In the genomic region with DNA sequence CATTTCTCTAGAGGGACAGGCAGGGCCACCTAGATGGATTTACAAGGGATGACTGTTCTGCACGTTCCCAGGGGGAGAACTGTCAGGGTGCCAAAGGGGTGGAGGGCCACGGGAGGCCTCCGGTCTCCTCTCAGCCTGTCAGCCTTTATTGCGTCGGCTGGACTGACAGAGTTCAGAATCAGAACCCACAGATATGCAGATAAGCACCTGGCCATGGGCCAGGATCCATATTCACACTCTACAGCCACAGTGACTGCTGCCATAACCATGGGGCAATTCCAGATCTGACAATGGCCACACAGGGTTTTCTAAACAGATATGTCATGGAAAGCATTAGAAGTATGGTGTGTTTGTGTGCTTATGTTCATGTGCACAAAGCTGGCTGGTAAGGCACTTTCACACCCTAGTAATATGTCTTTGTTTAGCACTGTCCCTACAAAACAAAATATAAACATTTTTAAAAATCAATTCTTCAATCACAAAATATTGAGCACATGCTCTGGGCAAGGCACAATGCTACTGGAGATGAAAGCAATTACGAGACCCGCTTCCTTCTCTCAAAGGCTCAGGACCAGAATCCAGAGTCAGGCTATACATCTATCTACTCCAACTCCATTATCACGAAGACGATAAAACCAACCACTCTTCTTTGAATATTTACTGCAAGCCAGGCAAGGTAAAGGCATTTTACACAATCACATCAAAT, we compare ENCODE assay signal across 1 cellular context.
TF ChIP-seq lines count a peak whose summit lies in the region.

No MANE protein-coding gene starts in this region.

TF ChIP-seq in HepG2, 621 proteins besides CTCF, POLR2A, EP300 and RAD21 (continued from another document and continues in another):
- TF ChIP-seq, protein P1, sequence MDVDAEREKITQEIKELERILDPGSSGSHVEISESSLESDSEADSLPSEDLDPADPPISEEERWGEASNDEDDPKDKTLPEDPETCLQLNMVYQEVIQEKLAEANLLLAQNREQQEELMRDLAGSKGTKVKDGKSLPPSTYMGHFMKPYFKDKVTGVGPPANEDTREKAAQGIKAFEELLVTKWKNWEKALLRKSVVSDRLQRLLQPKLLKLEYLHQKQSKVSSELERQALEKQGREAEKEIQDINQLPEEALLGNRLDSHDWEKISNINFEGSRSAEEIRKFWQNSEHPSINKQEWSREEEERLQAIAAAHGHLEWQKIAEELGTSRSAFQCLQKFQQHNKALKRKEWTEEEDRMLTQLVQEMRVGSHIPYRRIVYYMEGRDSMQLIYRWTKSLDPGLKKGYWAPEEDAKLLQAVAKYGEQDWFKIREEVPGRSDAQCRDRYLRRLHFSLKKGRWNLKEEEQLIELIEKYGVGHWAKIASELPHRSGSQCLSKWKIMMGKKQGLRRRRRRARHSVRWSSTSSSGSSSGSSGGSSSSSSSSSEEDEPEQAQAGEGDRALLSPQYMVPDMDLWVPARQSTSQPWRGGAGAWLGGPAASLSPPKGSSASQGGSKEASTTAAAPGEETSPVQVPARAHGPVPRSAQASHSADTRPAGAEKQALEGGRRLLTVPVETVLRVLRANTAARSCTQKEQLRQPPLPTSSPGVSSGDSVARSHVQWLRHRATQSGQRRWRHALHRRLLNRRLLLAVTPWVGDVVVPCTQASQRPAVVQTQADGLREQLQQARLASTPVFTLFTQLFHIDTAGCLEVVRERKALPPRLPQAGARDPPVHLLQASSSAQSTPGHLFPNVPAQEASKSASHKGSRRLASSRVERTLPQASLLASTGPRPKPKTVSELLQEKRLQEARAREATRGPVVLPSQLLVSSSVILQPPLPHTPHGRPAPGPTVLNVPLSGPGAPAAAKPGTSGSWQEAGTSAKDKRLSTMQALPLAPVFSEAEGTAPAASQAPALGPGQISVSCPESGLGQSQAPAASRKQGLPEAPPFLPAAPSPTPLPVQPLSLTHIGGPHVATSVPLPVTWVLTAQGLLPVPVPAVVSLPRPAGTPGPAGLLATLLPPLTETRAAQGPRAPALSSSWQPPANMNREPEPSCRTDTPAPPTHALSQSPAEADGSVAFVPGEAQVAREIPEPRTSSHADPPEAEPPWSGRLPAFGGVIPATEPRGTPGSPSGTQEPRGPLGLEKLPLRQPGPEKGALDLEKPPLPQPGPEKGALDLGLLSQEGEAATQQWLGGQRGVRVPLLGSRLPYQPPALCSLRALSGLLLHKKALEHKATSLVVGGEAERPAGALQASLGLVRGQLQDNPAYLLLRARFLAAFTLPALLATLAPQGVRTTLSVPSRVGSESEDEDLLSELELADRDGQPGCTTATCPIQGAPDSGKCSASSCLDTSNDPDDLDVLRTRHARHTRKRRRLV (CRISPR knock-in tag; IDR thresholded peaks at IDR 0.05), result no peak
- TF ChIP-seq ESRRA (CRISPR knock-in tag; IDR thresholded peaks at IDR 0.05; ENCODE audit: low read depth) (no peak), ZSCAN31 (CRISPR knock-in tag; IDR thresholded peaks at IDR 0.05; ENCODE audit: low read depth) (peak; percentile 32; the same call in 1 of the 2 replicates), NFKB2 (CRISPR knock-in tag; IDR thresholded peaks at IDR 0.05; ENCODE audit: borderline replicate concordance) (no peak; the same call in 1 of the 2 replicates), SNAI1 (CRISPR knock-in tag; IDR thresholded peaks at IDR 0.05; ENCODE audit: borderline replicate concordance) (no peak), FOXK2 (IDR thresholded peaks at IDR 0.05) (no peak), CREB1 (IDR thresholded peaks at IDR 0.05) (no peak), CREB1 (CRISPR knock-in tag; IDR thresholded peaks at IDR 0.05) (peak; percentile 78), FOXM1 (CRISPR knock-in tag; IDR thresholded peaks at IDR 0.05) (no peak), MTA1 (CRISPR knock-in tag; IDR thresholded peaks at IDR 0.05; ENCODE audit: borderline replicate concordance) (peak; percentile 75), ZNF501 (CRISPR knock-in tag; IDR thresholded peaks at IDR 0.05) (no peak; the same call in 1 of the 2 replicates), ELF4 (CRISPR knock-in tag; IDR thresholded peaks at IDR 0.05; ENCODE audit: borderline replicate concordance) (no peak), HNRNPL (IDR thresholded peaks at IDR 0.05; ENCODE audit: low read depth, low read length) (no peak), HOXA9 (CRISPR knock-in tag; IDR thresholded peaks at IDR 0.05; ENCODE audit: borderline replicate concordance) (no peak), MEIS2 (CRISPR knock-in tag; IDR thresholded peaks at IDR 0.05) (peak; percentile 91), KDM2A (CRISPR knock-in tag; IDR thresholded peaks at IDR 0.05; ENCODE audit: borderline replicate concordance, low read depth) (peak; percentile 59; the same call in 1 of the 2 replicates), ZNF33B (CRISPR knock-in tag; IDR thresholded peaks at IDR 0.05) (no peak), ATM (IDR thresholded peaks at IDR 0.05; ENCODE audit: borderline replicate concordance) (no peak), ZBTB8A (CRISPR knock-in tag; IDR thresholded peaks at IDR 0.05; ENCODE audit: borderline replicate concordance, low read depth) (no peak), ZNF678 (CRISPR knock-in tag; IDR thresholded peaks at IDR 0.05) (no peak), ZNF891 (CRISPR knock-in tag; IDR thresholded peaks at IDR 0.05) (no peak), ZNF776 (CRISPR knock-in tag; IDR thresholded peaks at IDR 0.05) (no peak), ZFP90 (CRISPR knock-in tag; IDR thresholded peaks at IDR 0.05; ENCODE audit: borderline replicate concordance) (no peak; the same call in 1 of the 2 replicates), MAFF (IDR thresholded peaks at IDR 0.05; ENCODE audit: low read depth, low read length) (no peak), ZFAT (CRISPR knock-in tag; conservative IDR thresholded peaks at IDR 0.05) (no peak), PHF20 (CRISPR knock-in tag; IDR thresholded peaks at IDR 0.05) (0 out of 2 replicates have a peak, but pooled peaks have one; percentile 26), GABPB1 (CRISPR knock-in tag; IDR thresholded peaks at IDR 0.05) (no peak), PHF8 (CRISPR knock-in tag; IDR thresholded peaks at IDR 0.05) (no peak), KLF9 (CRISPR knock-in tag; IDR thresholded peaks at IDR 0.05; ENCODE audit: low read depth) (no peak), ZNF703 (CRISPR knock-in tag; IDR thresholded peaks at IDR 0.05; ENCODE audit: borderline replicate concordance) (no peak), ZSCAN22 (CRISPR knock-in tag; IDR thresholded peaks at IDR 0.05) (no peak), MAFG (CRISPR knock-in tag; IDR thresholded peaks at IDR 0.05) (no peak), MAF1 (CRISPR knock-in tag; IDR thresholded peaks at IDR 0.05; ENCODE audit: borderline replicate concordance) (no peak), ZC3H13 (CRISPR knock-in tag; IDR thresholded peaks at IDR 0.05) (no peak), MAZ (IDR thresholded peaks at IDR 0.05; ENCODE audit: borderline replicate concordance, low read depth, low read length) (no peak), MAZ (CRISPR knock-in tag; IDR thresholded peaks at IDR 0.05; ENCODE audit: low read depth) (no peak), NFE2L2 (IDR thresholded peaks at IDR 0.05; ENCODE audit: low read length) (no peak), EEA1 (CRISPR knock-in tag; IDR thresholded peaks at IDR 0.05; ENCODE audit: borderline replicate concordance) (no peak), ZNF230 (CRISPR knock-in tag; IDR thresholded peaks at IDR 0.05) (no peak), ZNF205 (CRISPR knock-in tag; IDR thresholded peaks at IDR 0.05) (no peak; the same call in 1 of the 2 replicates), DNMT3B (CRISPR knock-in tag; conservative IDR thresholded peaks at IDR 0.05) (no peak), SRY (CRISPR knock-in tag; IDR thresholded peaks at IDR 0.05) (no peak), ZFYVE20 (CRISPR knock-in tag; IDR thresholded peaks at IDR 0.05; ENCODE audit: borderline replicate concordance, low read depth) (no peak)
- TF ChIP-seq, protein P2, sequence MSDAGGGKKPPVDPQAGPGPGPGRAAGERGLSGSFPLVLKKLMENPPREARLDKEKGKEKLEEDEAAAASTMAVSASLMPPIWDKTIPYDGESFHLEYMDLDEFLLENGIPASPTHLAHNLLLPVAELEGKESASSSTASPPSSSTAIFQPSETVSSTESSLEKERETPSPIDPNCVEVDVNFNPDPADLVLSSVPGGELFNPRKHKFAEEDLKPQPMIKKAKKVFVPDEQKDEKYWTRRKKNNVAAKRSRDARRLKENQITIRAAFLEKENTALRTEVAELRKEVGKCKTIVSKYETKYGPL (CRISPR knock-in tag; IDR thresholded peaks at IDR 0.05), result no peak
- TF ChIP-seq, protein P3, sequence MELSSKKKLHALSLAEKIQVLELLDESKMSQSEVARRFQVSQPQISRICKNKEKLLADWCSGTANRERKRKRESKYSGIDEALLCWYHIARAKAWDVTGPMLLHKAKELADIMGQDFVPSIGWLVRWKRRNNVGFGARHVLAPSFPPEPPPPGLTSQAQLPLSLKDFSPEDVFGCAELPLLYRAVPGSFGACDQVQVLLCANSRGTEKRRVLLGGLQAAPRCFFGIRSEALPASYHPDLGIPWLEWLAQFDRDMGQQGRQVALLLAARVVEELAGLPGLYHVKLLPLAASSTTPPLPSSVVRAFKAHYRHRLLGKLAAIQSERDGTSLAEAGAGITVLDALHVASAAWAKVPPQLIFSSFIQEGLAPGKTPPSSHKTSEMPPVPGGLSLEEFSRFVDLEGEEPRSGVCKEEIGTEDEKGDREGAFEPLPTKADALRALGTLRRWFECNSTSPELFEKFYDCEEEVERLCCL (CRISPR knock-in tag; IDR thresholded peaks at IDR 0.05; ENCODE audit: borderline replicate concordance), result no peak
- TF ChIP-seq, protein P4, sequence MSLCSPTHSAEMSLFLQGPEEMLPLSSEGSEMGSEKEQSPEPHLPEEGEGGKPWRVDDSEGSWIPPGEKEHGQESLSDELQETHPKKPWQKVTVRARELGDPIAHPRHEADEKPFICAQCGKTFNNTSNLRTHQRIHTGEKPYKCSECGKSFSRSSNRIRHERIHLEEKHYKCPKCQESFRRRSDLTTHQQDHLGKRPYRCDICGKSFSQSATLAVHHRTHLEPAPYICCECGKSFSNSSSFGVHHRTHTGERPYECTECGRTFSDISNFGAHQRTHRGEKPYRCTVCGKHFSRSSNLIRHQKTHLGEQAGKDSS (CRISPR knock-in tag; IDR thresholded peaks at IDR 0.05; ENCODE audit: borderline replicate concordance, low read depth), result 0 out of 2 replicates have a peak, but pooled peaks have one; percentile 38
- TF ChIP-seq, protein P5, sequence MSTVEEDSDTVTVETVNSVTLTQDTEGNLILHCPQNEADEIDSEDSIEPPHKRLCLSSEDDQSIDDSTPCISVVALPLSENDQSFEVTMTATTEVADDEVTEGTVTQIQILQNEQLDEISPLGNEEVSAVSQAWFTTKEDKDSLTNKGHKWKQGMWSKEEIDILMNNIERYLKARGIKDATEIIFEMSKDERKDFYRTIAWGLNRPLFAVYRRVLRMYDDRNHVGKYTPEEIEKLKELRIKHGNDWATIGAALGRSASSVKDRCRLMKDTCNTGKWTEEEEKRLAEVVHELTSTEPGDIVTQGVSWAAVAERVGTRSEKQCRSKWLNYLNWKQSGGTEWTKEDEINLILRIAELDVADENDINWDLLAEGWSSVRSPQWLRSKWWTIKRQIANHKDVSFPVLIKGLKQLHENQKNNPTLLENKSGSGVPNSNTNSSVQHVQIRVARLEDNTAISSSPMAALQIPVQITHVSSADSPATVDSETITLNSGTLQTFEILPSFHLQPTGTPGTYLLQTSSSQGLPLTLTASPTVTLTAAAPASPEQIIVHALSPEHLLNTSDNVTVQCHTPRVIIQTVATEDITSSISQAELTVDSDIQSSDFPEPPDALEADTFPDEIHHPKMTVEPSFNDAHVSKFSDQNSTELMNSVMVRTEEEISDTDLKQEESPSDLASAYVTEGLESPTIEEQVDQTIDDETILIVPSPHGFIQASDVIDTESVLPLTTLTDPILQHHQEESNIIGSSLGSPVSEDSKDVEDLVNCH (CRISPR knock-in tag; IDR thresholded peaks at IDR 0.05), result no peak
- TF ChIP-seq, protein P6, sequence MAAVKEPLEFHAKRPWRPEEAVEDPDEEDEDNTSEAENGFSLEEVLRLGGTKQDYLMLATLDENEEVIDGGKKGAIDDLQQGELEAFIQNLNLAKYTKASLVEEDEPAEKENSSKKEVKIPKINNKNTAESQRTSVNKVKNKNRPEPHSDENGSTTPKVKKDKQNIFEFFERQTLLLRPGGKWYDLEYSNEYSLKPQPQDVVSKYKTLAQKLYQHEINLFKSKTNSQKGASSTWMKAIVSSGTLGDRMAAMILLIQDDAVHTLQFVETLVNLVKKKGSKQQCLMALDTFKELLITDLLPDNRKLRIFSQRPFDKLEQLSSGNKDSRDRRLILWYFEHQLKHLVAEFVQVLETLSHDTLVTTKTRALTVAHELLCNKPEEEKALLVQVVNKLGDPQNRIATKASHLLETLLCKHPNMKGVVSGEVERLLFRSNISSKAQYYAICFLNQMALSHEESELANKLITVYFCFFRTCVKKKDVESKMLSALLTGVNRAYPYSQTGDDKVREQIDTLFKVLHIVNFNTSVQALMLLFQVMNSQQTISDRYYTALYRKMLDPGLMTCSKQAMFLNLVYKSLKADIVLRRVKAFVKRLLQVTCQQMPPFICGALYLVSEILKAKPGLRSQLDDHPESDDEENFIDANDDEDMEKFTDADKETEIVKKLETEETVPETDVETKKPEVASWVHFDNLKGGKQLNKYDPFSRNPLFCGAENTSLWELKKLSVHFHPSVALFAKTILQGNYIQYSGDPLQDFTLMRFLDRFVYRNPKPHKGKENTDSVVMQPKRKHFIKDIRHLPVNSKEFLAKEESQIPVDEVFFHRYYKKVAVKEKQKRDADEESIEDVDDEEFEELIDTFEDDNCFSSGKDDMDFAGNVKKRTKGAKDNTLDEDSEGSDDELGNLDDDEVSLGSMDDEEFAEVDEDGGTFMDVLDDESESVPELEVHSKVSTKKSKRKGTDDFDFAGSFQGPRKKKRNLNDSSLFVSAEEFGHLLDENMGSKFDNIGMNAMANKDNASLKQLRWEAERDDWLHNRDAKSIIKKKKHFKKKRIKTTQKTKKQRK (IDR thresholded peaks at IDR 0.05; ENCODE audit: low read length), result no peak
- TF ChIP-seq, protein P7, sequence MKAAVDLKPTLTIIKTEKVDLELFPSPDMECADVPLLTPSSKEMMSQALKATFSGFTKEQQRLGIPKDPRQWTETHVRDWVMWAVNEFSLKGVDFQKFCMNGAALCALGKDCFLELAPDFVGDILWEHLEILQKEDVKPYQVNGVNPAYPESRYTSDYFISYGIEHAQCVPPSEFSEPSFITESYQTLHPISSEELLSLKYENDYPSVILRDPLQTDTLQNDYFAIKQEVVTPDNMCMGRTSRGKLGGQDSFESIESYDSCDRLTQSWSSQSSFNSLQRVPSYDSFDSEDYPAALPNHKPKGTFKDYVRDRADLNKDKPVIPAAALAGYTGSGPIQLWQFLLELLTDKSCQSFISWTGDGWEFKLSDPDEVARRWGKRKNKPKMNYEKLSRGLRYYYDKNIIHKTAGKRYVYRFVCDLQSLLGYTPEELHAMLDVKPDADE (CRISPR knock-in tag; IDR thresholded peaks at IDR 0.05), result no peak
- TF ChIP-seq, protein P8, sequence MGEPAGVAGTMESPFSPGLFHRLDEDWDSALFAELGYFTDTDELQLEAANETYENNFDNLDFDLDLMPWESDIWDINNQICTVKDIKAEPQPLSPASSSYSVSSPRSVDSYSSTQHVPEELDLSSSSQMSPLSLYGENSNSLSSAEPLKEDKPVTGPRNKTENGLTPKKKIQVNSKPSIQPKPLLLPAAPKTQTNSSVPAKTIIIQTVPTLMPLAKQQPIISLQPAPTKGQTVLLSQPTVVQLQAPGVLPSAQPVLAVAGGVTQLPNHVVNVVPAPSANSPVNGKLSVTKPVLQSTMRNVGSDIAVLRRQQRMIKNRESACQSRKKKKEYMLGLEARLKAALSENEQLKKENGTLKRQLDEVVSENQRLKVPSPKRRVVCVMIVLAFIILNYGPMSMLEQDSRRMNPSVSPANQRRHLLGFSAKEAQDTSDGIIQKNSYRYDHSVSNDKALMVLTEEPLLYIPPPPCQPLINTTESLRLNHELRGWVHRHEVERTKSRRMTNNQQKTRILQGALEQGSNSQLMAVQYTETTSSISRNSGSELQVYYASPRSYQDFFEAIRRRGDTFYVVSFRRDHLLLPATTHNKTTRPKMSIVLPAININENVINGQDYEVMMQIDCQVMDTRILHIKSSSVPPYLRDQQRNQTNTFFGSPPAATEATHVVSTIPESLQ (CRISPR knock-in tag; conservative IDR thresholded peaks at IDR 0.05), result no peak
